In genomic region chr3:16589867-16590624, GRCh38 we compare ENCODE assay signal across 13 cellular contexts. TPM values are rescaled to one million over a fixed set of nuclear protein-coding genes. Genes with fewer than 3 reads are reported as not detected.
DNase-seq lines count a peak whose midpoint lies in the region; ATAC-seq, FAIRE-seq and TF ChIP-seq lines count a peak whose summit lies in the region.
"Had no signal": no experiment of that assay in that cellular context is flagged by ENCODE, and none has a peak within 500 bp of the region (broad histone marks: within the 10 kb centered on the region; RNA-seq: fewer than 3 reads in every experiment).

No MANE protein-coding gene starts in this region.

- TF ChIP-seq POLR2A in stomach (IDR thresholded peaks at IDR 0.05) (no peak), H54 (IDR thresholded peaks at IDR 0.05; ENCODE audit: low read depth, low read length) (no peak)

- intact Hi-C loops in upper lobe of right lung (cut with DNase I): no loop called here
- intact Hi-C loops in stomach (cut with DNase I; ENCODE audit: low total_unique reads): no loop called here

- H3K4me3 Mint-ChIP-seq in endothelial cell (ENCODE audit: unreplicated experiment): no peak overlapping the region

- no peak overlapping the region for H3K27ac ChIP-seq in upper lobe of right lung
- no peak overlapping the region for H3K27ac ChIP-seq in stomach
- H3K27ac ChIP-seq: body of pancreas, pancreas, SJCRH30 had no signal

- TF ChIP-seq EP300 in stomach (IDR thresholded peaks at IDR 0.05): no peak

- DNase-seq in RPMI8226: peak; percentile 31
- DNase-seq in upper lobe of right lung: no peak
- no peak for DNase-seq in stomach
- no peak for DNase-seq in H54 (ENCODE audit: insufficient read length, low spot score)
- DNase-seq in endothelial cell (ENCODE audit: low spot score): no peak
- DNase-seq: body of pancreas, DMS79 treated with DMSO at 0.1 percent for 48 hours, NCI-H2081 treated with DMSO at 0.1 percent for 48 hours, pancreas, SJCRH30 had no signal

- H3K4me1 Mint-ChIP-seq in endothelial cell (ENCODE audit: unreplicated experiment): no peaks in the 10 kb centered on the region

- H3K9me3 Mint-ChIP-seq in endothelial cell (ENCODE audit: unreplicated experiment): no peaks in the 10 kb centered on the region

- H3K36me3 ChIP-seq in upper lobe of right lung (no peaks in the 10 kb centered on the region), stomach (no peaks in the 10 kb centered on the region)
- H3K36me3 ChIP-seq: pancreas, SJCRH30 had no signal

- ATAC-seq in GM18520 (IDR thresholded peaks at IDR 0.05; ENCODE audit: unreplicated experiment) (peak; percentile 99), GM21360 (IDR thresholded peaks at IDR 0.05; ENCODE audit: unreplicated experiment) (peak; percentile 96), HG03045 (IDR thresholded peaks at IDR 0.05; ENCODE audit: unreplicated experiment) (peak; percentile 94), upper lobe of right lung (no peak)
- ATAC-seq: body of pancreas, pancreas had no signal

- H3K9me3 ChIP-seq in upper lobe of right lung (no peaks in the 10 kb centered on the region), stomach (no peaks in the 10 kb centered on the region)
- H3K9me3 ChIP-seq: body of pancreas, pancreas, SJCRH30 had no signal

- H3K27me3 Mint-ChIP-seq in endothelial cell (ENCODE audit: unreplicated experiment): no peaks in the 10 kb centered on the region

- TF ChIP-seq CTCF in upper lobe of right lung (IDR thresholded peaks at IDR 0.05) (no peak), stomach (IDR thresholded peaks at IDR 0.05) (no peak), endothelial cell (IDR thresholded peaks at IDR 0.05; ENCODE audit: unreplicated experiment) (no peak)

- WGBS in stomach, 5 donors: 88 to 95% (median 93%) methylated on average over 6 of the region's 6 CpGs

- no peak overlapping the region for H3K4me3 ChIP-seq in upper lobe of right lung
- no peak overlapping the region for H3K4me3 ChIP-seq in stomach
- H3K4me3 ChIP-seq: body of pancreas, pancreas, SJCRH30 had no signal

- H3K27me3 ChIP-seq in upper lobe of right lung (no peaks in the 10 kb centered on the region), stomach (no peaks in the 10 kb centered on the region)
- H3K27me3 ChIP-seq: body of pancreas, pancreas, SJCRH30 had no signal

- H3K27ac Mint-ChIP-seq in endothelial cell (ENCODE audit: unreplicated experiment): no peak overlapping the region

- FAIRE-seq in H54 (lab: Jason Lieb, UNC): no peak
- FAIRE-seq: pancreas had no signal

- no peaks in the 10 kb centered on the region for H3K36me3 Mint-ChIP-seq in endothelial cell (ENCODE audit: low read depth, unreplicated experiment)

- no peaks in the 10 kb centered on the region for H3K4me1 ChIP-seq in upper lobe of right lung
- no peaks in the 10 kb centered on the region for H3K4me1 ChIP-seq in stomach
- H3K4me1 ChIP-seq: body of pancreas, pancreas, SJCRH30 had no signal

RNA-seq across cellular contexts. Expression of gene DAZL, which starts 15.2 kb away (rescaled TPM):
- total RNA-seq in upper lobe of right lung (not detected), stomach (under 1 TPM in 1 of 5 donors, not detected in 4; 0.18 TPM), endothelial cell (ENCODE audit: unreplicated experiment) (0.33 TPM)
- polyA plus RNA-seq in stomach: under 1 TPM in 2 of 3 donors, not detected in 1; 0.31 to 0.62 TPM
- total RNA-seq: body of pancreas, pancreas, SJCRH30 had no signal
- polyA plus RNA-seq: pancreas had no signal
